Comparison of ENCODE assay signal across 9 cellular contexts in the genomic region with DNA sequence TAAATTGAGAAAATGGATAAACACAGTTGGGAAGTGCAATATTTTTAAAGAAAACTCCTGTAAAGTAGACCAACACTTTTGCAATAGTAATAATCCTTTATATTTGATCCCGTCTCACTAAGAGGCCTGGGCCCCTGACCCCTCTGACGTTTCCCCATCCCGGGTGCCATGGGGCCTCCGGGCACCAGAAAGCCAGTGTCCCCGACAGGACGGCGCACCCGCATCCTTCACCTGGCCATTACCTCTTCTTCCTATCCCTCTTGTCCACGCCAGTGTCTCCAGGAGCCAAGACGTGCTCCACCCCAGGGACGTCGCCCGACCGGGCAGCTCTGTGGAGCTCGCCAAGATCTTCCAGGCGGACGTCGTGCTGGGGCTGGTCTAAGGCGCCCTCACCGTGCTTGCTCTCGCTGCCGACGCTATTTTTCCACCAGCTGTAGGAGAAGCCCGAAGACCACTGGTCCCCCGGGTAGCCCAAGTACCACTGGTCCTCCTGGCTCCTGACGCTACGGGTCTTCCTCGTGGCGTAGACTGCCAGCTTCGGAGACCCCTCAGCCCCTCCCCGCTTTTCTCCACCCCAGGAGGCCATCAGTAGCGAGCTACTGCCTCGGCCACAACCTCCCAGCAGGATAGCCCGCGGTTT. TPM values are rescaled to one million over a fixed set of nuclear protein-coding genes. Genes with fewer than 3 reads are reported as not detected.
DNase-seq lines count a peak whose midpoint lies in the region; ATAC-seq and TF ChIP-seq lines count a peak whose summit lies in the region.
"Not testable (repeated sequence)": the region's sequence is repeated elsewhere in the genome, so short reads cannot be mapped to it uniquely, and the experiment has no call there.
"Had no signal": no experiment of that assay in that cellular context is flagged by ENCODE, and none has a peak within 500 bp of the region (broad histone marks: within the 10 kb centered on the region; RNA-seq: fewer than 3 reads in every experiment).

No MANE protein-coding gene starts in this region.

- not testable (repeated sequence) for H3K36me3 Mint-ChIP-seq in activated naive CD4-positive, alpha-beta T cell treated with anti-CD3 and anti-CD28 coated beads, Interleukin-2, amount 10 ng/mL, durations not matched to agents 7 days and 5 days

- peak; percentile 18 for DNase-seq in Daoy (ENCODE audit: low read depth)
- not testable (repeated sequence) for DNase-seq in RWPE1 (ENCODE audit: low spot score); activated naive CD4-positive, alpha-beta T cell treated with anti-CD3 and anti-CD28 coated beads, Interleukin-2, amount 10 ng/mL, durations not matched to agents 7 days and 5 days; epithelial cell of esophagus (ENCODE audit: low read depth); left lobe of liver (ENCODE audit: low spot score); sigmoid colon

- intact Hi-C loops in sigmoid colon (cut with DNase I) = not testable (repeated sequence)

- peaks cover 0 to 10% (median 0%) of the 10 kb centered on the region in 4 donors for H3K4me1 ChIP-seq in sigmoid colon
- H3K4me1 ChIP-seq in urinary bladder (ENCODE audit: insufficient read depth) = not testable (repeated sequence)

- TF ChIP-seq EP300 in sigmoid colon (IDR thresholded peaks at IDR 0.05) = not testable (repeated sequence)

- peak; percentile 36 for ATAC-seq in HG02571 (IDR thresholded peaks at IDR 0.05; ENCODE audit: unreplicated experiment)
- peak; percentile 66 for ATAC-seq in left lobe of liver

- not testable (repeated sequence) for H3K9me3 ChIP-seq in sigmoid colon

- POLR2A ChIA-PET in RWPE1 (lab: Yijun Ruan, JAX; ENCODE audit: low non-redundant PET) = not testable (repeated sequence)

- 38 to 44% methylated on average over 26 to 28 of the region's 35 CpGs for WGBS in sigmoid colon, 2 donors
- 41% methylated on average over 18 of the region's 35 CpGs for WGBS in urinary bladder

- not testable (repeated sequence) for H3K9me3 Mint-ChIP-seq in activated naive CD4-positive, alpha-beta T cell treated with anti-CD3 and anti-CD28 coated beads, Interleukin-2, amount 10 ng/mL, durations not matched to agents 7 days and 5 days

- not testable (repeated sequence) for TF ChIP-seq CTCF in RWPE1 (conservative IDR thresholded peaks at IDR 0.05; ENCODE audit: low read depth); epithelial cell of esophagus (IDR thresholded peaks at IDR 0.05; ENCODE audit: insufficient read depth, low read depth, low read length, missing control alignments); sigmoid colon (IDR thresholded peaks at IDR 0.05)

- not testable (repeated sequence) for H3K36me3 ChIP-seq in sigmoid colon; urinary bladder (ENCODE audit: insufficient read depth)

- CTCF ChIA-PET in RWPE1 (lab: Yijun Ruan, JAX) = interaction anchor here (0.7 to 0.8 kb wide), 5 partner anchors 51 to 433 kb away, joined by 3 to 7 read pairs (median 3); no protein-coding TSS in a partner anchor
- CTCF ChIA-PET in activated naive CD4-positive, alpha-beta T cell treated with anti-CD3 and anti-CD28 coated beads, Interleukin-2, amount 10 ng/mL, durations not matched to agents 7 days and 5 days (lab: Charles Lee) = interaction anchor here (1.1 to 1.4 kb wide), 4 partner anchors 277 to 399 kb away, joined by 3 to 4 read pairs (median 4); no protein-coding TSS in a partner anchor

- TF ChIP-seq POLR2A in sigmoid colon (IDR thresholded peaks at IDR 0.05) = not testable (repeated sequence)

- peak overlapping the region; percentile 85 for H3K4me3 Mint-ChIP-seq in activated naive CD4-positive, alpha-beta T cell treated with anti-CD3 and anti-CD28 coated beads, Interleukin-2, amount 10 ng/mL, durations not matched to agents 7 days and 5 days

- not testable (repeated sequence) for H3K27me3 ChIP-seq in sigmoid colon

- H3K27me3 Mint-ChIP-seq in activated naive CD4-positive, alpha-beta T cell treated with anti-CD3 and anti-CD28 coated beads, Interleukin-2, amount 10 ng/mL, durations not matched to agents 7 days and 5 days = not testable (repeated sequence)

- H3K27ac ChIP-seq in RWPE1 (peak overlapping the region; percentile 59), sigmoid colon (peak overlapping the region; percentile 35 to 86 (median 58))
- H3K27ac ChIP-seq in urinary bladder (ENCODE audit: low read depth) = not testable (repeated sequence)

- H3K4me1 Mint-ChIP-seq in activated naive CD4-positive, alpha-beta T cell treated with anti-CD3 and anti-CD28 coated beads, Interleukin-2, amount 10 ng/mL, durations not matched to agents 7 days and 5 days = peaks cover 16% of the 10 kb centered on the region

- H3K27ac Mint-ChIP-seq in activated naive CD4-positive, alpha-beta T cell treated with anti-CD3 and anti-CD28 coated beads, Interleukin-2, amount 10 ng/mL, durations not matched to agents 7 days and 5 days = peak overlapping the region; percentile 92

- peak overlapping the region; percentile 33 for H3K4me3 ChIP-seq in epithelial cell of esophagus (ENCODE audit: low read length)
- H3K4me3 ChIP-seq in sigmoid colon = peak overlapping the region; percentile 14 to 55 (median 36)
- H3K4me3 ChIP-seq in urinary bladder (ENCODE audit: low read depth, low read length) = peak overlapping the region; percentile 22

RNA-seq across cellular contexts. Expression of a gene that starts 19.2 kb away (rescaled TPM):
- not detected in 2 replicates for total RNA-seq in Daoy (2014; rRNA removed; shearing (Covaris generic))
- total RNA-seq in left lobe of liver = not detected
- under 1 TPM in 1 of 4 donors, not detected in 3; 0.27 TPM for total RNA-seq in sigmoid colon
- not detected for polyA plus RNA-seq in sigmoid colon
- not detected for total RNA-seq in urinary bladder
- polyA plus RNA-seq in urinary bladder = not detected
- total RNA-seq: cardiac septum had no signal

RNA-seq across cellular contexts. Expression of a gene that starts 57.1 kb away (rescaled TPM):
- 4.9 and 5.8 TPM in 2 replicates for total RNA-seq in Daoy (2014; rRNA removed; shearing (Covaris generic))
- total RNA-seq in left lobe of liver (0.93 TPM), sigmoid colon (10 to 100 TPM in 1 of 4 donors, 1 to 10 TPM in 3; 5.7 to 10.2 (median 7.8) TPM), urinary bladder (6.1 TPM)
- polyA plus RNA-seq in sigmoid colon (1 to 10 TPM in 1 of 3 donors, not detected in 2; 1.7 TPM), urinary bladder (3.0 TPM)
